ENCODE assay signal across 22 cellular contexts in the genomic region with DNA sequence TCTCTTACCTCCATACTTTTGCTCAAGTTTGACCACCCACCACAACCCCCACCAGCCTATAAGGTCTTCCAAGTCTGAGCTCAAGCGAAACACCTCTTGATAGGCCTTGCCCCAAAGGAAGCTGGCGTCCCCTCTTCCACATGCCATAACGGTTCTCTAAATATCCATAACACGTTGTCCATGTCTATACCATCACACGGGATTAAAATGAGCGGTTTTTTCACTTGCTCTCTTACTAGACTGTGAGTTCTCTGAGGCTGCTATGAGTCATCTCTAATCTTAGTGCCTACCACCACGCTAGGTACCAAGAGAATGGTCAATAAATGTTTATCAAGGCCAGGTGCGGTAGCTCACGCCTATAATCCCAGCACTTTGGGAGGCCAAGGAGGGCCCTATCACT. TPM values are rescaled to one million over a fixed set of nuclear protein-coding genes. Genes with fewer than 3 reads are reported as not detected.
DNase-seq lines count a peak whose midpoint lies in the region; ATAC-seq and TF ChIP-seq lines count a peak whose summit lies in the region.
"Had no signal": no experiment of that assay in that cellular context is flagged by ENCODE, and none has a peak within 500 bp of the region (broad histone marks: within the 10 kb centered on the region; RNA-seq: fewer than 3 reads in every experiment).

No MANE protein-coding gene starts in this region.

- CTCF ChIA-PET in CD8-positive, alpha-beta T cell (lab: Charles Lee) = no interaction called here

- H3K27me3 ChIP-seq in CD8-positive, alpha-beta T cell (ENCODE audit: insufficient read depth, low read length) = no peaks in the 10 kb centered on the region
- H3K27me3 ChIP-seq: SJCRH30 had no signal

- no peak overlapping the region for H3K4me3 ChIP-seq in CD8-positive, alpha-beta T cell (ENCODE audit: low read depth, low read length)
- H3K4me3 ChIP-seq in retinal pigment epithelial cell (ENCODE audit: low read length) = no peak overlapping the region
- H3K4me3 ChIP-seq: left ventricle myocardium inferior, SJCRH30 had no signal

- H3K27me3 Mint-ChIP-seq in CD14-positive monocyte (ENCODE audit: low read depth in 3 of 3) = peaks cover 0 to 1% (median 0%) of the 10 kb centered on the region in 3 donors
- H3K27me3 Mint-ChIP-seq in CD8-positive, alpha-beta T cell (ENCODE audit: low read depth) = no peaks in the 10 kb centered on the region
- no peaks in the 10 kb centered on the region for H3K27me3 Mint-ChIP-seq in activated naive CD8-positive, alpha-beta T cell
- H3K27me3 Mint-ChIP-seq: activated CD8-positive, alpha-beta memory T cell treated with anti-CD3 and anti-CD28 coated beads, Interleukin-2, amount 10 ng/mL, durations not matched to agents 7 days and 5 days; CD8-positive, alpha-beta memory T cell had no signal

- TF ChIP-seq CTCF in CD14-positive monocyte (IDR thresholded peaks at IDR 0.05) = no peak
- no peak for TF ChIP-seq CTCF in CD8-positive, alpha-beta T cell (IDR thresholded peaks at IDR 0.05)
- no peak for TF ChIP-seq CTCF in retinal pigment epithelial cell (conservative IDR thresholded peaks at IDR 0.05; ENCODE audit: low read depth, low read length)

- no peaks in the 10 kb centered on the region for H3K9me3 ChIP-seq in CD8-positive, alpha-beta T cell (ENCODE audit: low read length)
- H3K9me3 ChIP-seq: left ventricle myocardium inferior, SJCRH30 had no signal

- peaks cover 37% of the 10 kb centered on the region for H3K4me1 ChIP-seq in CD8-positive, alpha-beta T cell (ENCODE audit: insufficient read depth, low read length)

- H3K4me1 Mint-ChIP-seq in CD14-positive monocyte = peaks cover 18% of the 10 kb centered on the region
- peaks cover 63% of the 10 kb centered on the region for H3K4me1 Mint-ChIP-seq in CD8-positive, alpha-beta T cell (ENCODE audit: low read depth)
- H3K4me1 Mint-ChIP-seq in activated naive CD8-positive, alpha-beta T cell (ENCODE audit: low read depth) = peaks cover 61% of the 10 kb centered on the region

- intact Hi-C loops in CD14-positive monocyte (cut with micrococcal nuclease) = no loop called here
- intact Hi-C loops in CD8-positive, alpha-beta T cell (cut with DNase I, micrococcal nuclease) = no loop called here

- H3K27ac ChIP-seq in CD8-positive, alpha-beta T cell (ENCODE audit: low read depth, low read length) = no peak overlapping the region
- H3K27ac ChIP-seq: left ventricle myocardium inferior, SJCRH30 had no signal

- peaks cover 18 to 35% of the 10 kb centered on the region in 2 donors for H3K36me3 Mint-ChIP-seq in CD14-positive monocyte
- H3K36me3 Mint-ChIP-seq in CD8-positive, alpha-beta T cell = peaks cover 34% of the 10 kb centered on the region
- peaks cover 11% of the 10 kb centered on the region for H3K36me3 Mint-ChIP-seq in activated naive CD8-positive, alpha-beta T cell
- H3K36me3 Mint-ChIP-seq: natural killer cell had no signal

- H3K27ac Mint-ChIP-seq in CD14-positive monocyte = peak overlapping the region in 5 of 7 donors; percentile 9 to 66 (median 49)
- peak overlapping the region; percentile 7 for H3K27ac Mint-ChIP-seq in CD8-positive, alpha-beta T cell
- H3K27ac Mint-ChIP-seq in activated naive CD8-positive, alpha-beta T cell = peak overlapping the region; percentile 38
- H3K27ac Mint-ChIP-seq: activated CD8-positive, alpha-beta memory T cell treated with anti-CD3 and anti-CD28 coated beads, Interleukin-2, amount 10 ng/mL, durations not matched to agents 7 days and 5 days; natural killer cell had no signal

- POLR2A ChIA-PET in CD8-positive, alpha-beta T cell (lab: Charles Lee) = no interaction called here

- H3K9me3 Mint-ChIP-seq in CD14-positive monocyte = no peaks in the 10 kb centered on the region
- H3K9me3 Mint-ChIP-seq in CD8-positive, alpha-beta T cell = no peaks in the 10 kb centered on the region
- H3K9me3 Mint-ChIP-seq in activated naive CD8-positive, alpha-beta T cell (ENCODE audit: low read depth) = no peaks in the 10 kb centered on the region
- H3K9me3 Mint-ChIP-seq: CD8-positive, alpha-beta memory T cell; natural killer cell had no signal

- DNase-seq in CD14-positive monocyte (ENCODE audit: low spot score) (no peak), retinal pigment epithelial cell (ENCODE audit: low read depth) (peak; percentile 1), DMS53 treated with DMSO at 0.1 percent for 48 hours (lab: John Stamatoyannopoulos, UW; ENCODE audit: unreplicated experiment) (no peak)
- no peak for DNase-seq in CD8-positive, alpha-beta T cell
- DNase-seq: activated CD8-positive, alpha-beta memory T cell treated with anti-CD3 and anti-CD28 coated beads, Interleukin-2, amount 10 ng/mL, durations not matched to agents 7 days and 5 days; activated effector memory CD4-positive, alpha-beta T cell treated with anti-CD3 and anti-CD28 coated beads, Interleukin-2, amount 50 U/mL, for 16 hours; amniotic stem cell; CD8-positive, alpha-beta memory T cell; cortex of kidney; DMS153; hypothalamus; Kasumi-1; left ventricle myocardium inferior; MV-4-11; natural killer cell; NCI-H146; NCI-H510A treated with DMSO at 0.1 percent for 48 hours; SJCRH30 had no signal

- H3K36me3 ChIP-seq in CD8-positive, alpha-beta T cell (ENCODE audit: insufficient read depth, low read length) = peaks cover 4% of the 10 kb centered on the region
- H3K36me3 ChIP-seq: left ventricle myocardium inferior had no signal

- no peak overlapping the region for H3K4me3 Mint-ChIP-seq in CD14-positive monocyte
- H3K4me3 Mint-ChIP-seq in CD8-positive, alpha-beta T cell = no peak overlapping the region
- no peak overlapping the region for H3K4me3 Mint-ChIP-seq in activated naive CD8-positive, alpha-beta T cell
- H3K4me3 Mint-ChIP-seq: activated CD8-positive, alpha-beta memory T cell treated with anti-CD3 and anti-CD28 coated beads, Interleukin-2, amount 10 ng/mL, durations not matched to agents 7 days and 5 days; natural killer cell had no signal

- no peak for ATAC-seq in CD8-positive, alpha-beta T cell
- no peak for ATAC-seq in HG02763 (IDR thresholded peaks at IDR 0.05; ENCODE audit: unreplicated experiment)
- ATAC-seq in HG03457 (IDR thresholded peaks at IDR 0.05; ENCODE audit: unreplicated experiment) = no peak
- ATAC-seq: activated CD4-positive, CD25-positive, alpha-beta regulatory T cell treated with anti-CD3 and anti-CD28 coated beads, Interleukin-2, amount 50 U/mL, for 24 hours; activated CD8-positive, alpha-beta memory T cell treated with anti-CD3 and anti-CD28 coated beads, Interleukin-2, amount 10 ng/mL, durations not matched to agents 7 days and 5 days; natural killer cell had no signal

RNA-seq across cellular contexts. Expression of gene WASF2, which starts 41.0 kb away (rescaled TPM):
- polyA plus RNA-seq in CD14-positive monocyte = 10 to 100 TPM; 53.5 to 86.4 TPM
- total RNA-seq in CD8-positive, alpha-beta T cell = 10 to 100 TPM; 91.6 to 95.0 TPM

RNA-seq across cellular contexts. Expression of gene GPR3, which starts 56.6 kb away (rescaled TPM):
- under 1 TPM in 1 of 2 donors, not detected in 1; 0.26 TPM for polyA plus RNA-seq in CD14-positive monocyte
- 1 to 10 TPM in 1 of 2 experiments, not detected in 1; 1.1 TPM for total RNA-seq in CD8-positive, alpha-beta T cell
- polyA plus RNA-seq: CD8-positive, alpha-beta memory T cell had no signal
